23 cellular contexts compared by ENCODE assay signal in the genomic region with DNA sequence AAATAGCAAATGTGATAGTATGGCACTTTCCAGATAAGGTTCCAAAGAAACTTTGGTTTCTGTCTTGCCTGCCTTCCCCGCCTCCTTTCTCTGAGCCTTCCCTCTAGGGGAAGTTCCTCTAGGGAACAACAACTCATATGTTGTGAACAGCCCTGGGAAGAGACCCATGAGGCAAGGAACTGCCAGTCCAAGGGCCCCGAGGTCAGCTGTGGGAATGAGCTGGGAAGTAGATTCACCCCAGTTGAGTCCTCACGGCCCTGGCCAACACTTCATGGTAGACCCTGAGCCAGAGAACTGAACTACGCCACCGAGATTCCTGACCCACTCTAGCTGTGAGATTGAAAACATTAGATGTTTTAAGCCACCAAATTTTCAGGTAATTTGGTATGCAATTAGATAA.
"Had no signal": no experiment of that assay in that cellular context is flagged by ENCODE, and none has a peak within 500 bp of the region (broad histone marks: within the 10 kb centered on the region; RNA-seq: fewer than 3 reads in every experiment).

No MANE protein-coding gene starts in this region.

- H3K27me3 ChIP-seq: SJSA1 had no signal

- DNase-seq: IMR-90, Kasumi-1, MM.1S, NCI-H1092 treated with DMSO at 0.1 percent for 48 hours, NCI-H1436, NCI-H187, NCI-H2029, NCI-H2081 treated with DMSO at 0.1 percent for 48 hours, NCI-H2171, NCI-H226, NCI-H446, NCI-H510A, NCI-H524 treated with DMSO at 0.1 percent for 48 hours, NCI-H69, NCI-H774, PC-3, SIG-M5 had no signal

- H3K27ac ChIP-seq: KMS-11, RWPE1, SJSA1, SK-N-MC had no signal

- FAIRE-seq: HepG2 had no signal

- H3K4me1 ChIP-seq: SJSA1 had no signal

- H3K4me3 ChIP-seq: SJSA1, SK-N-MC had no signal

- ATAC-seq: HepG2, Panc1, PC-3 had no signal

- H3K9ac ChIP-seq: KMS-11 had no signal

- H3K36me3 ChIP-seq: SJSA1 had no signal

- H3K4me2 ChIP-seq: KMS-11 had no signal

- H3K9me3 ChIP-seq: SJSA1 had no signal
